Comparison of ENCODE assay signal across 33 cellular contexts in the genomic region with DNA sequence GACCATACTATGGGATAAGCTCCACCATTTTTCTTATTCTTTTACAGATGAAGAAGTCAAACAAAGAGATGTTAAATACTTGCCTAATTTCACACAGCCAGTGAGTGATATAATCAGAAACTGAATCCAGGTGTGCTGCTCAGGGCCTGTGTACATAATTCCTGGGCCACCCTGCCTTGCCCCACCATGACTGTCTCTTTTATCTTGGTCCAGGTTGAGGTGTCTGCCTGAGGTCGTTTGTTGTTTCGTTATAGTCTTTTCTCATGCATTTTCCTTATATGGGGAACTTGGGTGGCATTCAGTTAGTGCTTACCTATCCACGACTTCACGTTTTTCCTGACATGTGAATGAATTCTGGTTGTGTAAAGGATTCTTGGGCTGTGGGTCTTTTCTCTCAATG.
"Had no signal": no experiment of that assay in that cellular context is flagged by ENCODE, and none has a peak within 500 bp of the region (broad histone marks: within the 10 kb centered on the region; RNA-seq: fewer than 3 reads in every experiment).

No MANE protein-coding gene starts in this region.

- H3K27me3 ChIP-seq: ascending aorta had no signal

- H3K9me3 ChIP-seq: ascending aorta had no signal

- H3K4me3 ChIP-seq: ascending aorta, cardiac muscle cell had no signal

- ATAC-seq: activated CD4-positive, alpha-beta T cell treated with anti-CD3 and anti-CD28 coated beads for 36 hours; activated CD4-positive, CD25-positive, alpha-beta regulatory T cell treated with anti-CD3 and anti-CD28 coated beads, Interleukin-2, amount 50 U/mL, for 24 hours; activated naive CD8-positive, alpha-beta T cell treated with anti-CD3 and anti-CD28 coated beads, Interleukin-2, amount 50 U/mL, for 24 hours; activated T-cell treated with anti-CD3 and anti-CD28 coated beads, Interleukin-2, amount 50 U/mL, for 4 hours; activated T-cell treated with anti-CD3 and anti-CD28 coated beads, Interleukin-2, amount 50 U/mL, for 72 hours; activated T-helper 17 cell treated with anti-CD3 and anti-CD28 coated beads, Interleukin-2, amount 50 U/mL, for 72 hours; WTC11 had no signal

- FAIRE-seq: bronchial epithelial cell, TTC549 had no signal

- DNase-seq: activated CD4-positive, alpha-beta memory T cell treated with anti-CD3 and anti-CD28 coated beads, Interleukin-2, amount 10 ng/mL, durations not matched to agents 7 days and 5 days; activated CD4-positive, alpha-beta T cell treated with anti-CD3 and anti-CD28 coated beads for 1 hour; activated CD4-positive, alpha-beta T cell treated with anti-CD3 and anti-CD28 coated beads for 36 hours; activated CD4-positive, alpha-beta T cell treated with anti-CD3 and anti-CD28 coated beads for 48 hours; activated CD4-positive, alpha-beta T cell treated with anti-CD3 and anti-CD28 coated beads, Interleukin-2, amount 10 ng/mL, durations not matched to agents 7 days and 5 days; activated CD4-positive, alpha-beta T cell treated with anti-CD3 and anti-CD28 coated beads, Interleukin-2, amount 50 U/mL, for 48 hours; activated CD4-positive, CD25-positive, alpha-beta regulatory T cell; activated CD8-positive, alpha-beta memory T cell treated with anti-CD3 and anti-CD28 coated beads, Interleukin-2, amount 50 U/mL, for 4 hours; activated effector memory CD4-positive, alpha-beta T cell treated with anti-CD3 and anti-CD28 coated beads, Interleukin-2, amount 50 U/mL, for 16 hours; activated gamma-delta T cell treated with Interleukin-2 at 50 U/mL for 16 hours; activated naive CD4-positive, alpha-beta T cell treated with anti-CD3 and anti-CD28 coated beads, Interleukin-2, amount 10 ng/mL, durations not matched to agents 7 days and 5 days; activated naive CD4-positive, alpha-beta T cell treated with Interleukin-2 at 50 U/mL for 16 hours; activated naive CD8-positive, alpha-beta T cell treated with anti-CD3 and anti-CD28 coated beads, Interleukin-2, amount 10 ng/mL, durations not matched to agents 7 days and 5 days; activated naive CD8-positive, alpha-beta T cell treated with anti-CD3 and anti-CD28 coated beads, Interleukin-2, amount 50 U/mL, for 24 hours; activated T-cell treated with anti-CD3 and anti-CD28 coated beads for 4 hours; activated T-cell treated with anti-CD3 and anti-CD28 coated beads, Interleukin-2, amount 50 U/mL, for 1 hour; activated T-cell treated with anti-CD3 and anti-CD28 coated beads, Interleukin-2, amount 50 U/mL, for 4 hours; activated T-cell treated with anti-CD3 and anti-CD28 coated beads, Interleukin-2, amount 50 U/mL, for 72 hours; amygdala; anterior cingulate cortex; caudate nucleus; cerebellar nuclear complex; T-helper 1 cell; T-helper 2 cell; T-helper 9 cell; WERI-Rb-1 had no signal

- H3K36me3 ChIP-seq: ascending aorta, cardiac muscle cell, WERI-Rb-1 had no signal

- H3K27ac ChIP-seq: ascending aorta, cardiac muscle cell, WERI-Rb-1 had no signal
